ENCODE assay signal across 8 cellular contexts in the genomic region with DNA sequence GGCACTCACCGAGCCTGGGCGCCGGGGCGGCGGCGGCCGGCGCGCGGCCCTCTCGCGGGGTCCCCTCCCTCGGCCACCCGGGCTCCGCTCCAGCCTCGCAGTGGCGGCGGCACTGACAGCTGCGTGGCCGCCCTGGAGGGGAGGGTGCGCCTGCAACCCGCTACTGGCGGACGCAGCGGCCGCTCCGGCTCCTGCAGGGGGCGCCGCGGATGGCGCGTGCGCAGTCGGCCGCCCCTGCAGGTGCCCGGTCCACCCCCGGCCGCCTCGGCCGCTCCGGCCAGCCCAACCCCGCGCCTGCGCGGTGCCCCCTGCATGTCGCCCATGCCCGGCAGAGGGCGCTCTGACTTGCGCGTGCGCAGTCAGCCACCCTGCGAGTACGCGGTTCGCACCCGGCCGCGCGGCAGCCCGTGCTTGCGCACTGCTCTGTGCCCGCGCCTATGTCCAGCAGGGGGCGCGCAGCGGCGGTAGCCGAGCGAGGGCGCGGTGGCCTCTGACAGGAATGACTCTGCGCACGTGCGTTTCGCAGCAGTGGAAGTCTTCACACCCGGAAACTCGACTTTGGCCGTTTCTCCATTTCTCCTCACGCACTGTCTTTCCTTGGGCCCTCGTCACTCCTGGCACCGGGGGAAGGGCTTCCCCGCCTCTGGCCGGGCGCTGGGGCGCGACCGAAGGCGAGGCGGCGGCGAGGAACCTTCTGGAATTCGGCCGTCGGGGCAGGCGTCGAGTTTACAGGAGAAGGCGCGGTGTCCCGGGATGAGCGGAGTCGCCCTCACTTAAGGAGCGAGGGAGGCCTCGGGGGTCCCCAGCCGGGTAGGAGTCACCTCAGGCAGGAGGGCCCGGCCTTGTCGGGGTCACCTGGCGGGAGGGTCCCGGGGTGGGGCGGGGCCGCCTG. TPM values are rescaled to one million over a fixed set of nuclear protein-coding genes. Genes with fewer than 3 reads are reported as not detected.
DNase-seq lines count a peak whose midpoint lies in the region; ATAC-seq, FAIRE-seq and TF ChIP-seq lines count a peak whose summit lies in the region.

Gene ABCA3, minus strand, starts transcription at position 165 of the 892 bp plus-strand sequence. CDS start 14,262 bp downstream, outside the sequence.

- peaks cover 0 to 5% (median 4%) of the 10 kb centered on the region in 3 donors for H3K4me1 ChIP-seq in pancreas
- peaks cover 0 to 30% (median 24%) of the 10 kb centered on the region in 4 donors for H3K4me1 ChIP-seq in tibial artery

- H3K9me3 ChIP-seq in pancreas (no peaks in the 10 kb centered on the region), tibial artery (no peaks in the 10 kb centered on the region)

- H3K9me3 Mint-ChIP-seq in activated naive CD8-positive, alpha-beta T cell treated with anti-CD3 and anti-CD28 coated beads for 36 hours = peaks cover 2% of the 10 kb centered on the region

- no peak within 1 kb of the TSS for H3K27ac Mint-ChIP-seq in activated naive CD8-positive, alpha-beta T cell treated with anti-CD3 and anti-CD28 coated beads for 36 hours

- H3K36me3 Mint-ChIP-seq in activated naive CD8-positive, alpha-beta T cell treated with anti-CD3 and anti-CD28 coated beads for 36 hours = no peaks in the 10 kb centered on the region

- peaks cover 20% of the 10 kb centered on the region for H3K4me1 Mint-ChIP-seq in activated naive CD8-positive, alpha-beta T cell treated with anti-CD3 and anti-CD28 coated beads for 36 hours

- H3K27ac ChIP-seq in pancreas (peak within 1 kb of the TSS in 1 of 4 donors; percentile 24), tibial artery (peak within 1 kb of the TSS; percentile 62 to 66)

- TF ChIP-seq CTCF in GM12864 (IDR thresholded peaks at IDR 0.05; ENCODE audit: low read depth, low read length, missing control alignments) = peak; percentile 99
- peak; percentile 100 for TF ChIP-seq CTCF in pancreas (IDR thresholded peaks at IDR 0.05)
- TF ChIP-seq CTCF in tibial artery (IDR thresholded peaks at IDR 0.05) = peak; percentile 100

- intact Hi-C loops in Right ventricle myocardium inferior (cut with DNase I) (loop anchor here (2.0 kb wide), 2 partner anchors 82 to 160 kb away; no protein-coding TSS in a partner anchor), pancreas (cut with DNase I) (loop anchor here in 2 of 3 donors (5.0 to 10.0 kb wide), 3 partner anchors 54 to 156 kb away; partner anchors contain the start of gene CCNF (in 2 of the 2)), tibial artery (cut with DNase I; ENCODE audit: low total_unique reads) (loop anchor here (2.0 to 10.0 kb wide), 3 partner anchors 88 to 160 kb away; partner anchors contain the start of genes CCNF, NTN3 and TBC1D24)

- ATAC-seq in HG02610 (IDR thresholded peaks at IDR 0.05; ENCODE audit: unreplicated experiment) (peak; percentile 79), SK-N-SH treated with all-trans-retinoic acid at 6 μM for 48 hours (peak; percentile 90), Right ventricle myocardium inferior (peak; percentile 98), pancreas (peak; percentile 87 to 96 (median 92))

- 13% methylated on average over 76 to 110 of the region's 110 CpGs for WGBS in pancreas, 2 donors

- FAIRE-seq in pancreas (lab: Jason Lieb, UNC) = no peak

- H3K27me3 ChIP-seq in pancreas (no peaks in the 10 kb centered on the region), tibial artery (no peaks in the 10 kb centered on the region)

- peak within 1 kb of the TSS; percentile 84 for H3K4me3 Mint-ChIP-seq in activated naive CD8-positive, alpha-beta T cell treated with anti-CD3 and anti-CD28 coated beads for 36 hours

- DNase-seq in GM12864 (ENCODE audit: low read depth) = peak; percentile 75
- peak; percentile 91 for DNase-seq in NCI-H1092 (lab: John Stamatoyannopoulos, UW)
- DNase-seq in activated naive CD8-positive, alpha-beta T cell treated with anti-CD3 and anti-CD28 coated beads for 36 hours = peak; percentile 98
- DNase-seq in Right ventricle myocardium inferior (ENCODE audit: missing footprints) = peak; percentile 95
- DNase-seq in pancreas = peak; percentile 87 to 100 (median 97)
- peak; percentile 85 to 97 for DNase-seq in tibial artery

- H3K27me3 Mint-ChIP-seq in activated naive CD8-positive, alpha-beta T cell treated with anti-CD3 and anti-CD28 coated beads for 36 hours = peaks cover 21% of the 10 kb centered on the region

- H3K36me3 ChIP-seq in pancreas = no peaks in the 10 kb centered on the region
- H3K36me3 ChIP-seq in tibial artery = no peaks in the 10 kb centered on the region

- peak within 1 kb of the TSS; percentile 75 for H3K4me3 ChIP-seq in GM12864 (ENCODE audit: low read depth, low read length)
- peak within 1 kb of the TSS; percentile 65 to 86 (median 78) for H3K4me3 ChIP-seq in pancreas
- H3K4me3 ChIP-seq in tibial artery = peak within 1 kb of the TSS; percentile 73 to 87

TF ChIP-seq in SK-N-SH treated with all-trans-retinoic acid at 6 μM for 48 hours, 23 proteins besides CTCF, POLR2A, EP300 and RAD21 (continues in another document):
- TF ChIP-seq ARNTL (CRISPR knock-in tag; IDR thresholded peaks at IDR 0.05; ENCODE audit: borderline replicate concordance, low read depth) = no peak
- TF ChIP-seq, protein P1, sequence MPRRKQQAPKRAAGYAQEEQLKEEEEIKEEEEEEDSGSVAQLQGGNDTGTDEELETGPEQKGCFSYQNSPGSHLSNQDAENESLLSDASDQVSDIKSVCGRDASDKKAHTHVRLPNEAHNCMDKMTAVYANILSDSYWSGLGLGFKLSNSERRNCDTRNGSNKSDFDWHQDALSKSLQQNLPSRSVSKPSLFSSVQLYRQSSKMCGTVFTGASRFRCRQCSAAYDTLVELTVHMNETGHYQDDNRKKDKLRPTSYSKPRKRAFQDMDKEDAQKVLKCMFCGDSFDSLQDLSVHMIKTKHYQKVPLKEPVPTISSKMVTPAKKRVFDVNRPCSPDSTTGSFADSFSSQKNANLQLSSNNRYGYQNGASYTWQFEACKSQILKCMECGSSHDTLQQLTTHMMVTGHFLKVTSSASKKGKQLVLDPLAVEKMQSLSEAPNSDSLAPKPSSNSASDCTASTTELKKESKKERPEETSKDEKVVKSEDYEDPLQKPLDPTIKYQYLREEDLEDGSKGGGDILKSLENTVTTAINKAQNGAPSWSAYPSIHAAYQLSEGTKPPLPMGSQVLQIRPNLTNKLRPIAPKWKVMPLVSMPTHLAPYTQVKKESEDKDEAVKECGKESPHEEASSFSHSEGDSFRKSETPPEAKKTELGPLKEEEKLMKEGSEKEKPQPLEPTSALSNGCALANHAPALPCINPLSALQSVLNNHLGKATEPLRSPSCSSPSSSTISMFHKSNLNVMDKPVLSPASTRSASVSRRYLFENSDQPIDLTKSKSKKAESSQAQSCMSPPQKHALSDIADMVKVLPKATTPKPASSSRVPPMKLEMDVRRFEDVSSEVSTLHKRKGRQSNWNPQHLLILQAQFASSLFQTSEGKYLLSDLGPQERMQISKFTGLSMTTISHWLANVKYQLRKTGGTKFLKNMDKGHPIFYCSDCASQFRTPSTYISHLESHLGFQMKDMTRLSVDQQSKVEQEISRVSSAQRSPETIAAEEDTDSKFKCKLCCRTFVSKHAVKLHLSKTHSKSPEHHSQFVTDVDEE (CRISPR knock-in tag; IDR thresholded peaks at IDR 0.05) = peak; percentile 82
- peak; percentile 79; the same call in 1 of the 2 replicates for TF ChIP-seq POU6F1 (CRISPR knock-in tag; IDR thresholded peaks at IDR 0.05; ENCODE audit: borderline replicate concordance, low read depth)
- TF ChIP-seq CSDC2 (CRISPR knock-in tag; IDR thresholded peaks at IDR 0.05) = peak; percentile 89; the same call in 1 of the 2 replicates
- no peak for TF ChIP-seq TOX (CRISPR knock-in tag; IDR thresholded peaks at IDR 0.05; ENCODE audit: borderline replicate concordance)
- TF ChIP-seq SNAI2 (CRISPR knock-in tag; IDR thresholded peaks at IDR 0.05) = peak; percentile 66; the same call in 1 of the 2 replicates
- 0 out of 2 replicates have a peak, but pooled peaks have one; percentile 13 for TF ChIP-seq PPARA (CRISPR knock-in tag; IDR thresholded peaks at IDR 0.05; ENCODE audit: borderline replicate concordance)
- TF ChIP-seq RARB (CRISPR knock-in tag; IDR thresholded peaks at IDR 0.05) = no peak
- TF ChIP-seq ESRRG (CRISPR knock-in tag; IDR thresholded peaks at IDR 0.05) = no peak
- TF ChIP-seq ISL1 (CRISPR knock-in tag; IDR thresholded peaks at IDR 0.05) = no peak
- no peak; the same call in 1 of the 2 replicates for TF ChIP-seq PATZ1 (CRISPR knock-in tag; IDR thresholded peaks at IDR 0.05; ENCODE audit: borderline replicate concordance)
- no peak for TF ChIP-seq ZNF8 (CRISPR knock-in tag; IDR thresholded peaks at IDR 0.05)
- no peak for TF ChIP-seq ZC3H10 (CRISPR knock-in tag; IDR thresholded peaks at IDR 0.05)
- TF ChIP-seq TCF4 (CRISPR knock-in tag; IDR thresholded peaks at IDR 0.05; ENCODE audit: borderline replicate concordance) = no peak

RNA-seq across cellular contexts. Expression of gene ABCA3, which starts in this region (rescaled TPM):
- total RNA-seq in activated naive CD8-positive, alpha-beta T cell treated with anti-CD3 and anti-CD28 coated beads for 36 hours = 1 to 10 TPM; 3.5 to 4.0 TPM
- 7.4 TPM for total RNA-seq in Right ventricle myocardium inferior
- 10 to 100 TPM; 12.7 to 26.5 (median 16.5) TPM for total RNA-seq in pancreas
- polyA plus RNA-seq in pancreas = 10 to 100 TPM; 22.6 to 22.8 TPM
